ENCODE assay signal across 2 cellular contexts in genomic region chr3:193917096-193917495, GRCh38.
TF ChIP-seq lines count a peak whose summit lies in the region.

No MANE protein-coding gene starts in this region.

TF ChIP-seq in GM23338, 12 proteins besides CTCF, POLR2A, EP300 and RAD21:
- TF ChIP-seq, protein P1, sequence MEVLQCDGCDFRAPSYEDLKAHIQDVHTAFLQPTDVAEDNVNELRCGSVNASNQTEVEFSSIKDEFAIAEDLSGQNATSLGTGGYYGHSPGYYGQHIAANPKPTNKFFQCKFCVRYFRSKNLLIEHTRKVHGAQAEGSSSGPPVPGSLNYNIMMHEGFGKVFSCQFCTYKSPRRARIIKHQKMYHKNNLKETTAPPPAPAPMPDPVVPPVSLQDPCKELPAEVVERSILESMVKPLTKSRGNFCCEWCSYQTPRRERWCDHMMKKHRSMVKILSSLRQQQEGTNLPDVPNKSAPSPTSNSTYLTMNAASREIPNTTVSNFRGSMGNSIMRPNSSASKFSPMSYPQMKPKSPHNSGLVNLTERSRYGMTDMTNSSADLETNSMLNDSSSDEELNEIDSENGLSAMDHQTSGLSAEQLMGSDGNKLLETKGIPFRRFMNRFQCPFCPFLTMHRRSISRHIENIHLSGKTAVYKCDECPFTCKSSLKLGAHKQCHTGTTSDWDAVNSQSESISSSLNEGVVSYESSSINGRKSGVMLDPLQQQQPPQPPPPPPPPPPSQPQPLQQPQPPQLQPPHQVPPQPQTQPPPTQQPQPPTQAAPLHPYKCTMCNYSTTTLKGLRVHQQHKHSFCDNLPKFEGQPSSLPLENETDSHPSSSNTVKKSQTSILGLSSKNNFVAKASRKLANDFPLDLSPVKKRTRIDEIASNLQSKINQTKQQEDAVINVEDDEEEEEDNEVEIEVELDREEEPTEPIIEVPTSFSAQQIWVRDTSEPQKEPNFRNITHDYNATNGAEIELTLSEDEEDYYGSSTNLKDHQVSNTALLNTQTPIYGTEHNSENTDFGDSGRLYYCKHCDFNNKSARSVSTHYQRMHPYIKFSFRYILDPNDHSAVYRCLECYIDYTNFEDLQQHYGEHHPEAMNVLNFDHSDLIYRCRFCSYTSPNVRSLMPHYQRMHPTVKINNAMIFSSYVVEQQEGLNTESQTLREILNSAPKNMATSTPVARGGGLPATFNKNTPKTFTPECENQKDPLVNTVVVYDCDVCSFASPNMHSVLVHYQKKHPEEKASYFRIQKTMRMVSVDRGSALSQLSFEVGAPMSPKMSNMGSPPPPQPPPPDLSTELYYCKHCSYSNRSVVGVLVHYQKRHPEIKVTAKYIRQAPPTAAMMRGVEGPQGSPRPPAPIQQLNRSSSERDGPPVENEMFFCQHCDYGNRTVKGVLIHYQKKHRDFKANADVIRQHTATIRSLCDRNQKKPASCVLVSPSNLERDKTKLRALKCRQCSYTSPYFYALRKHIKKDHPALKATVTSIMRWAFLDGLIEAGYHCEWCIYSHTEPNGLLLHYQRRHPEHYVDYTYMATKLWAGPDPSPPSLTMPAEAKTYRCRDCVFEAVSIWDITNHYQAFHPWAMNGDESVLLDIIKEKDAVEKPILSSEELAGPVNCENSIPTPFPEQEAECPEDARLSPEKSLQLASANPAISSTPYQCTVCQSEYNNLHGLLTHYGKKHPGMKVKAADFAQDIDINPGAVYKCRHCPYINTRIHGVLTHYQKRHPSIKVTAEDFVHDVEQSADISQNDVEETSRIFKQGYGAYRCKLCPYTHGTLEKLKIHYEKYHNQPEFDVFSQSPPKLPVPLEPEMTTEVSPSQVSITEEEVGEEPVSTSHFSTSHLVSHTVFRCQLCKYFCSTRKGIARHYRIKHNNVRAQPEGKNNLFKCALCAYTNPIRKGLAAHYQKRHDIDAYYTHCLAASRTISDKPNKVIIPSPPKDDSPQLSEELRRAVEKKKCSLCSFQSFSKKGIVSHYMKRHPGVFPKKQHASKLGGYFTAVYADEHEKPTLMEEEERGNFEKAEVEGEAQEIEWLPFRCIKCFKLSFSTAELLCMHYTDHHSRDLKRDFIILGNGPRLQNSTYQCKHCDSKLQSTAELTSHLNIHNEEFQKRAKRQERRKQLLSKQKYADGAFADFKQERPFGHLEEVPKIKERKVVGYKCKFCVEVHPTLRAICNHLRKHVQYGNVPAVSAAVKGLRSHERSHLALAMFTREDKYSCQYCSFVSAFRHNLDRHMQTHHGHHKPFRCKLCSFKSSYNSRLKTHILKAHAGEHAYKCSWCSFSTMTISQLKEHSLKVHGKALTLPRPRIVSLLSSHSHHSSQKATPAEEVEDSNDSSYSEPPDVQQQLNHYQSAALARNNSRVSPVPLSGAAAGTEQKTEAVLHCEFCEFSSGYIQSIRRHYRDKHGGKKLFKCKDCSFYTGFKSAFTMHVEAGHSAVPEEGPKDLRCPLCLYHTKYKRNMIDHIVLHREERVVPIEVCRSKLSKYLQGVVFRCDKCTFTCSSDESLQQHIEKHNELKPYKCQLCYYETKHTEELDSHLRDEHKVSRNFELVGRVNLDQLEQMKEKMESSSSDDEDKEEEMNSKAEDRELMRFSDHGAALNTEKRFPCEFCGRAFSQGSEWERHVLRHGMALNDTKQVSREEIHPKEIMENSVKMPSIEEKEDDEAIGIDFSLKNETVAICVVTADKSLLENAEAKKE (CRISPR knock-in tag; IDR thresholded peaks at IDR 0.05) = no peak
- TF ChIP-seq STAT1 (IDR thresholded peaks at IDR 0.05; ENCODE audit: unreplicated experiment) (no peak), NANOG (IDR thresholded peaks at IDR 0.05; ENCODE audit: borderline replicate concordance) (no peak), ZNF114 (CRISPR knock-in tag; IDR thresholded peaks at IDR 0.05) (no peak), ZNF331 (CRISPR knock-in tag; IDR thresholded peaks at IDR 0.05; ENCODE audit: low read depth) (no peak), CREB1 (CRISPR knock-in tag; IDR thresholded peaks at IDR 0.05; ENCODE audit: low read depth) (no peak)
- TF ChIP-seq, protein P2, sequence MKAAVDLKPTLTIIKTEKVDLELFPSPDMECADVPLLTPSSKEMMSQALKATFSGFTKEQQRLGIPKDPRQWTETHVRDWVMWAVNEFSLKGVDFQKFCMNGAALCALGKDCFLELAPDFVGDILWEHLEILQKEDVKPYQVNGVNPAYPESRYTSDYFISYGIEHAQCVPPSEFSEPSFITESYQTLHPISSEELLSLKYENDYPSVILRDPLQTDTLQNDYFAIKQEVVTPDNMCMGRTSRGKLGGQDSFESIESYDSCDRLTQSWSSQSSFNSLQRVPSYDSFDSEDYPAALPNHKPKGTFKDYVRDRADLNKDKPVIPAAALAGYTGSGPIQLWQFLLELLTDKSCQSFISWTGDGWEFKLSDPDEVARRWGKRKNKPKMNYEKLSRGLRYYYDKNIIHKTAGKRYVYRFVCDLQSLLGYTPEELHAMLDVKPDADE (IDR thresholded peaks at IDR 0.05) = no peak
- TF ChIP-seq, protein P3, sequence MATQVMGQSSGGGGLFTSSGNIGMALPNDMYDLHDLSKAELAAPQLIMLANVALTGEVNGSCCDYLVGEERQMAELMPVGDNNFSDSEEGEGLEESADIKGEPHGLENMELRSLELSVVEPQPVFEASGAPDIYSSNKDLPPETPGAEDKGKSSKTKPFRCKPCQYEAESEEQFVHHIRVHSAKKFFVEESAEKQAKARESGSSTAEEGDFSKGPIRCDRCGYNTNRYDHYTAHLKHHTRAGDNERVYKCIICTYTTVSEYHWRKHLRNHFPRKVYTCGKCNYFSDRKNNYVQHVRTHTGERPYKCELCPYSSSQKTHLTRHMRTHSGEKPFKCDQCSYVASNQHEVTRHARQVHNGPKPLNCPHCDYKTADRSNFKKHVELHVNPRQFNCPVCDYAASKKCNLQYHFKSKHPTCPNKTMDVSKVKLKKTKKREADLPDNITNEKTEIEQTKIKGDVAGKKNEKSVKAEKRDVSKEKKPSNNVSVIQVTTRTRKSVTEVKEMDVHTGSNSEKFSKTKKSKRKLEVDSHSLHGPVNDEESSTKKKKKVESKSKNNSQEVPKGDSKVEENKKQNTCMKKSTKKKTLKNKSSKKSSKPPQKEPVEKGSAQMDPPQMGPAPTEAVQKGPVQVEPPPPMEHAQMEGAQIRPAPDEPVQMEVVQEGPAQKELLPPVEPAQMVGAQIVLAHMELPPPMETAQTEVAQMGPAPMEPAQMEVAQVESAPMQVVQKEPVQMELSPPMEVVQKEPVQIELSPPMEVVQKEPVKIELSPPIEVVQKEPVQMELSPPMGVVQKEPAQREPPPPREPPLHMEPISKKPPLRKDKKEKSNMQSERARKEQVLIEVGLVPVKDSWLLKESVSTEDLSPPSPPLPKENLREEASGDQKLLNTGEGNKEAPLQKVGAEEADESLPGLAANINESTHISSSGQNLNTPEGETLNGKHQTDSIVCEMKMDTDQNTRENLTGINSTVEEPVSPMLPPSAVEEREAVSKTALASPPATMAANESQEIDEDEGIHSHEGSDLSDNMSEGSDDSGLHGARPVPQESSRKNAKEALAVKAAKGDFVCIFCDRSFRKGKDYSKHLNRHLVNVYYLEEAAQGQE (IDR thresholded peaks at IDR 0.05; ENCODE audit: unreplicated experiment) = no peak
TF ChIP-seq in GM23338: peak in this region for 0.

TF ChIP-seq in K562, 482 proteins besides CTCF, POLR2A, EP300 and RAD21:
- TF ChIP-seq ZNF766 (CRISPR knock-in tag; conservative IDR thresholded peaks at IDR 0.05) (0 out of 2 replicates have a peak, but pooled peaks have one; percentile 20), FOS (IDR thresholded peaks at IDR 0.05; ENCODE audit: extremely low read depth, insufficient read length) (no peak)
